ENCODE assay signal across 11 cellular contexts in the genomic region with DNA sequence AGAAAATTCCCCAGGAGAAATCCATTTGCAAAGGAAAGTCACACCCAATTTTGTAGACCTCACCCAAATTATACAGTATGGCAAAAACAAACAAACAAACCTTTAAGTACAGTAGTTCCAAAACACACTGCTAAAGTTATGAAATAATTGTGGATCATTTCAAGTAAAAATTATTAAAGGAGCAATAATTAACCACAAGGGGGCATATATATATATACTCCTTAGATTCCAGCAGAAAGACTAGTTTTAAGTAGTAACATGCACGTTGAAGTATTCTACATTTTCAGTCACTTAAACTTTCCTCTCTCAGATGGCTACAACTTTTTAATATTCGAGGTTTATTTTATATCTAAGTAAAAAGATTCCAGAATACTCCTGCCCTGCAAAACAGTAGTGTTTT. TPM values are rescaled to one million over a fixed set of nuclear protein-coding genes. Genes with fewer than 3 reads are reported as not detected.
DNase-seq lines count a peak whose midpoint lies in the region; ATAC-seq and TF ChIP-seq lines count a peak whose summit lies in the region.
"Had no signal": no experiment of that assay in that cellular context is flagged by ENCODE, and none has a peak within 500 bp of the region (broad histone marks: within the 10 kb centered on the region; RNA-seq: fewer than 3 reads in every experiment).

No MANE protein-coding gene starts in this region.

- peaks cover 32% of the 10 kb centered on the region for H3K36me3 ChIP-seq in lower lobe of right lung

- ATAC-seq in lower lobe of right lung (no peak), HG03520 (IDR thresholded peaks at IDR 0.05; ENCODE audit: unreplicated experiment) (no peak)
- no peak for ATAC-seq in stimulated activated effector memory CD8-positive, alpha-beta T cell treated with anti-CD3 and anti-CD28 coated beads, Interleukin-12 subunit alpha, Interleukin-12 subunit beta, amount 100 ng/mL, for 72 hours
- ATAC-seq: stimulated activated naive B cell treated with anti-CD40 and anti-IgM and Interleukin-4, amounts not matched to agents 10 μg/mL and 1 μg/mL and 100 μg/mL, for 72 hours had no signal

- no peaks in the 10 kb centered on the region for H3K27me3 Mint-ChIP-seq in IgD-negative memory B cell
- H3K27me3 Mint-ChIP-seq: stimulated activated naive B cell treated with anti-CD40 and anti-IgM and Interleukin-4, amounts not matched to agents 10 μg/mL and 1 μg/mL and 100 μg/mL, for 72 hours had no signal

- H3K27ac Mint-ChIP-seq in IgD-negative memory B cell: peak overlapping the region in 2 of 3 donors; percentile 44 to 85
- H3K27ac Mint-ChIP-seq in stimulated activated effector memory CD8-positive, alpha-beta T cell treated with anti-CD3 and anti-CD28 coated beads, Interleukin-12 subunit alpha, Interleukin-12 subunit beta, amount 100 ng/mL, for 72 hours: no peak overlapping the region
- H3K27ac Mint-ChIP-seq: activated naive CD4-positive, alpha-beta T cell treated with anti-CD3 and anti-CD28 coated beads for 36 hours; stimulated activated naive B cell treated with anti-CD40 and anti-IgM and Interleukin-4, amounts not matched to agents 10 μg/mL and 1 μg/mL and 100 μg/mL, for 72 hours had no signal

- H3K36me3 Mint-ChIP-seq in IgD-negative memory B cell: peaks cover 7% of the 10 kb centered on the region
- H3K36me3 Mint-ChIP-seq in stimulated activated effector memory CD8-positive, alpha-beta T cell treated with anti-CD3 and anti-CD28 coated beads, Interleukin-12 subunit alpha, Interleukin-12 subunit beta, amount 100 ng/mL, for 72 hours: peaks cover 68% of the 10 kb centered on the region

- H3K4me1 ChIP-seq in lower lobe of right lung: peaks cover 7% of the 10 kb centered on the region

- DNase-seq in AG09319 (ENCODE audit: extremely low read depth, low read depth): no peak
- DNase-seq in astrocyte of the spinal cord (ENCODE audit: low read depth, low spot score): peak; percentile 26
- no peak for DNase-seq in lower lobe of right lung
- no peak for DNase-seq in stimulated activated effector memory CD8-positive, alpha-beta T cell treated with anti-CD3 and anti-CD28 coated beads, Interleukin-12 subunit alpha, Interleukin-12 subunit beta, amount 100 ng/mL, for 72 hours (ENCODE audit: low spot score in 2 of 2)
- no peak for DNase-seq in middle frontal gyrus (ENCODE audit: extremely low spot score, low spot score)
- no peak for DNase-seq in activated CD4-positive, alpha-beta T cell treated with anti-CD3 and anti-CD28 coated beads for 1 hour
- DNase-seq: activated naive CD4-positive, alpha-beta T cell treated with anti-CD3 and anti-CD28 coated beads for 36 hours; NCI-H2107; stimulated activated naive B cell treated with anti-CD40 and anti-IgM and Interleukin-4, amounts not matched to agents 10 μg/mL and 1 μg/mL and 100 μg/mL, for 72 hours had no signal

- H3K27ac ChIP-seq in lower lobe of right lung: no peak overlapping the region

- in situ Hi-C loops in astrocyte of the spinal cord (cut with HindIII; ENCODE audit: low sequenced_read_pairs): no loop called here

- H3K9me3 ChIP-seq in lower lobe of right lung: no peaks in the 10 kb centered on the region

- no peaks in the 10 kb centered on the region for H3K27me3 ChIP-seq in lower lobe of right lung (ENCODE audit: low read depth)

- H3K9me3 Mint-ChIP-seq in IgD-negative memory B cell: no peaks in the 10 kb centered on the region
- H3K9me3 Mint-ChIP-seq in stimulated activated effector memory CD8-positive, alpha-beta T cell treated with anti-CD3 and anti-CD28 coated beads, Interleukin-12 subunit alpha, Interleukin-12 subunit beta, amount 100 ng/mL, for 72 hours: no peaks in the 10 kb centered on the region
- H3K9me3 Mint-ChIP-seq: activated naive CD4-positive, alpha-beta T cell treated with anti-CD3 and anti-CD28 coated beads for 36 hours; stimulated activated naive B cell treated with anti-CD40 and anti-IgM and Interleukin-4, amounts not matched to agents 10 μg/mL and 1 μg/mL and 100 μg/mL, for 72 hours had no signal

- peak; percentile 15 for TF ChIP-seq CTCF in AG09319 (IDR thresholded peaks at IDR 0.05; ENCODE audit: low read depth, low read length)
- peak; percentile 13 for TF ChIP-seq CTCF in astrocyte of the spinal cord (IDR thresholded peaks at IDR 0.05; ENCODE audit: low read depth, low read length)
- peak; percentile 36 for TF ChIP-seq CTCF in lower lobe of right lung (IDR thresholded peaks at IDR 0.05)

- peaks cover 8 to 19% (median 15%) of the 10 kb centered on the region in 3 donors for H3K4me1 Mint-ChIP-seq in IgD-negative memory B cell
- no peaks in the 10 kb centered on the region for H3K4me1 Mint-ChIP-seq in stimulated activated effector memory CD8-positive, alpha-beta T cell treated with anti-CD3 and anti-CD28 coated beads, Interleukin-12 subunit alpha, Interleukin-12 subunit beta, amount 100 ng/mL, for 72 hours

- H3K4me3 ChIP-seq in astrocyte of the spinal cord (ENCODE audit: low read depth, low read length) (no peak overlapping the region), lower lobe of right lung (no peak overlapping the region)

- intact Hi-C loops in lower lobe of right lung (cut with DNase I): no loop called here

- no peak overlapping the region for H3K4me3 Mint-ChIP-seq in IgD-negative memory B cell
- H3K4me3 Mint-ChIP-seq in stimulated activated effector memory CD8-positive, alpha-beta T cell treated with anti-CD3 and anti-CD28 coated beads, Interleukin-12 subunit alpha, Interleukin-12 subunit beta, amount 100 ng/mL, for 72 hours: no peak overlapping the region
- H3K4me3 Mint-ChIP-seq: activated naive CD4-positive, alpha-beta T cell treated with anti-CD3 and anti-CD28 coated beads for 36 hours; stimulated activated naive B cell treated with anti-CD40 and anti-IgM and Interleukin-4, amounts not matched to agents 10 μg/mL and 1 μg/mL and 100 μg/mL, for 72 hours had no signal

RNA-seq across cellular contexts. Expression of gene RNF141, which starts 26.8 kb away (rescaled TPM):
- 73.6 TPM for polyA plus RNA-seq in IgD-negative memory B cell
- total RNA-seq in lower lobe of right lung: 55.2 TPM

RNA-seq across cellular contexts. Expression of gene LYVE1, which starts 54.3 kb away (rescaled TPM):
- polyA plus RNA-seq in IgD-negative memory B cell: 0.10 TPM
- total RNA-seq in lower lobe of right lung: 95.2 TPM
- total RNA-seq: activated naive CD4-positive, alpha-beta T cell treated with anti-CD3 and anti-CD28 coated beads for 36 hours had no signal

RNA-seq across cellular contexts. Expression of gene AMPD3, which starts 59.1 kb away (rescaled TPM):
- polyA plus RNA-seq in IgD-negative memory B cell: 30.7 TPM
- 9.8 TPM for total RNA-seq in lower lobe of right lung
